3 cellular contexts compared by ENCODE assay signal in genomic region chr13:101998129-101998528, GRCh38.
"Had no signal": no experiment of that assay in that cellular context is flagged by ENCODE, and none has a peak within 500 bp of the region (broad histone marks: within the 10 kb centered on the region; RNA-seq: fewer than 3 reads in every experiment).

No MANE protein-coding gene starts in this region.

- H3K4me3 ChIP-seq: GM12878 had no signal

- DNase-seq: GDM1, GF-D8 had no signal

- ATAC-seq: GM12878 had no signal
